In genomic region chr3:57942366-57942765, GRCh38 we compare ENCODE assay signal across 22 cellular contexts.
"Had no signal": no experiment of that assay in that cellular context is flagged by ENCODE, and none has a peak within 500 bp of the region (broad histone marks: within the 10 kb centered on the region; RNA-seq: fewer than 3 reads in every experiment).

No MANE protein-coding gene starts in this region.

- DNase-seq: activated CD4-positive, alpha-beta memory T cell treated with anti-CD3 and anti-CD28 coated beads, Interleukin-2, amount 10 ng/mL, durations not matched to agents 7 days and 5 days; activated CD4-positive, alpha-beta T cell treated with anti-CD3 and anti-CD28 coated beads, Interleukin-2, amount 10 ng/mL, durations not matched to agents 24 days and 14 days; activated gamma-delta T cell; activated naive CD4-positive, alpha-beta T cell treated with anti-CD3 and anti-CD28 coated beads, Interleukin-2, amount 10 ng/mL, durations not matched to agents 7 days and 5 days; activated naive CD8-positive, alpha-beta T cell treated with anti-CD3 and anti-CD28 coated beads, Interleukin-2, amount 10 ng/mL, durations not matched to agents 7 days and 5 days; activated T-cell treated with anti-CD3 and anti-CD28 coated beads, Interleukin-2, amount 50 U/mL, for 24 hours; effector CD4-positive, alpha-beta T cell; hippocampal formation; mesenchymal stem cell; natural killer cell; right lobe of liver; stimulated activated CD4-positive, alpha-beta T cell treated with anti-CD3 and anti-CD28 coated beads, Interleukin-4, amount 100 ng/mL, for 24 hours; WERI-Rb-1 had no signal

- H3K4me1 Mint-ChIP-seq: activated CD4-positive, alpha-beta memory T cell treated with anti-CD3 and anti-CD28 coated beads, Interleukin-2, amount 10 ng/mL, durations not matched to agents 7 days and 5 days; activated CD4-positive, alpha-beta T cell treated with anti-CD3 and anti-CD28 coated beads, Interleukin-2, amount 10 ng/mL, durations not matched to agents 24 days and 14 days; activated naive CD4-positive, alpha-beta T cell treated with anti-CD3 and anti-CD28 coated beads, Interleukin-2, amount 10 ng/mL, durations not matched to agents 7 days and 5 days; activated naive CD8-positive, alpha-beta T cell treated with anti-CD3 and anti-CD28 coated beads, Interleukin-2, amount 10 ng/mL, durations not matched to agents 7 days and 5 days; central memory CD8-positive, alpha-beta T cell; natural killer cell; stimulated activated effector memory CD8-positive, alpha-beta T cell treated with anti-CD3 and anti-CD28 coated beads, Interleukin-12 subunit alpha, Interleukin-12 subunit beta, amount 100 ng/mL, for 72 hours had no signal

- H3K27me3 Mint-ChIP-seq: activated CD4-positive, alpha-beta memory T cell treated with anti-CD3 and anti-CD28 coated beads, Interleukin-2, amount 10 ng/mL, durations not matched to agents 7 days and 5 days; activated CD4-positive, alpha-beta T cell treated with anti-CD3 and anti-CD28 coated beads, Interleukin-2, amount 10 ng/mL, durations not matched to agents 24 days and 14 days; activated naive CD8-positive, alpha-beta T cell treated with anti-CD3 and anti-CD28 coated beads, Interleukin-2, amount 10 ng/mL, durations not matched to agents 7 days and 5 days; activated T-cell treated with anti-CD3 and anti-CD28 coated beads, Interleukin-2, amount 50 U/mL, for 24 hours; dendritic cell treated with granulocyte-macrophage colony-stimulating factor and Interleukin-4, amounts not matched to agents 40 ng/mL and 50 ng/mL, for 4 days; stimulated activated naive CD8-positive, alpha-beta T cell treated with anti-CD3 and anti-CD28 coated beads, Interleukin-15, Interleukin-2, amounts not matched to agents 100 ng/mL and 50 ng/mL, for 24 hours had no signal

- H3K4me1 ChIP-seq: lower lobe of right lung, right lobe of liver had no signal

- H3K9me3 ChIP-seq: breast epithelium, gastroesophageal sphincter, lower lobe of right lung, right lobe of liver had no signal

- H3K27me3 ChIP-seq: breast epithelium, gastroesophageal sphincter, right lobe of liver had no signal

- H3K4me3 Mint-ChIP-seq: activated CD4-positive, alpha-beta memory T cell treated with anti-CD3 and anti-CD28 coated beads, Interleukin-2, amount 10 ng/mL, durations not matched to agents 7 days and 5 days; activated CD4-positive, alpha-beta T cell treated with anti-CD3 and anti-CD28 coated beads, Interleukin-2, amount 10 ng/mL, durations not matched to agents 24 days and 14 days; activated naive CD4-positive, alpha-beta T cell treated with anti-CD3 and anti-CD28 coated beads, Interleukin-2, amount 10 ng/mL, durations not matched to agents 7 days and 5 days; activated naive CD8-positive, alpha-beta T cell treated with anti-CD3 and anti-CD28 coated beads, Interleukin-2, amount 10 ng/mL, durations not matched to agents 7 days and 5 days; activated T-cell treated with anti-CD3 and anti-CD28 coated beads, Interleukin-2, amount 50 U/mL, for 24 hours; central memory CD8-positive, alpha-beta T cell; dendritic cell treated with granulocyte-macrophage colony-stimulating factor and Interleukin-4, amounts not matched to agents 40 ng/mL and 50 ng/mL, for 4 days; natural killer cell; stimulated activated effector memory CD8-positive, alpha-beta T cell treated with anti-CD3 and anti-CD28 coated beads, Interleukin-12 subunit alpha, Interleukin-12 subunit beta, amount 100 ng/mL, for 72 hours; stimulated activated naive CD8-positive, alpha-beta T cell treated with anti-CD3 and anti-CD28 coated beads, Interleukin-15, Interleukin-2, amounts not matched to agents 100 ng/mL and 50 ng/mL, for 24 hours had no signal

- H3K27ac Mint-ChIP-seq: activated CD4-positive, alpha-beta memory T cell treated with anti-CD3 and anti-CD28 coated beads, Interleukin-2, amount 10 ng/mL, durations not matched to agents 7 days and 5 days; activated CD4-positive, alpha-beta T cell treated with anti-CD3 and anti-CD28 coated beads, Interleukin-2, amount 10 ng/mL, durations not matched to agents 24 days and 14 days; activated naive CD4-positive, alpha-beta T cell treated with anti-CD3 and anti-CD28 coated beads, Interleukin-2, amount 10 ng/mL, durations not matched to agents 7 days and 5 days; activated naive CD8-positive, alpha-beta T cell treated with anti-CD3 and anti-CD28 coated beads, Interleukin-2, amount 10 ng/mL, durations not matched to agents 7 days and 5 days; activated T-cell treated with anti-CD3 and anti-CD28 coated beads, Interleukin-2, amount 50 U/mL, for 24 hours; dendritic cell treated with granulocyte-macrophage colony-stimulating factor and Interleukin-4, amounts not matched to agents 40 ng/mL and 50 ng/mL, for 4 days; natural killer cell; stimulated activated effector memory CD8-positive, alpha-beta T cell treated with anti-CD3 and anti-CD28 coated beads, Interleukin-12 subunit alpha, Interleukin-12 subunit beta, amount 100 ng/mL, for 72 hours; stimulated activated naive CD8-positive, alpha-beta T cell treated with anti-CD3 and anti-CD28 coated beads, Interleukin-15, Interleukin-2, amounts not matched to agents 100 ng/mL and 50 ng/mL, for 24 hours had no signal

- ATAC-seq: activated CD4-positive, CD25-positive, alpha-beta regulatory T cell treated with anti-CD3 and anti-CD28 coated beads, Interleukin-2, amount 50 U/mL, for 24 hours; natural killer cell; stimulated activated effector memory CD8-positive, alpha-beta T cell treated with anti-CD3 and anti-CD28 coated beads, Interleukin-12 subunit alpha, Interleukin-12 subunit beta, amount 100 ng/mL, for 72 hours had no signal

- H3K4me3 ChIP-seq: breast epithelium, gastroesophageal sphincter, lower lobe of right lung, right lobe of liver, SK-N-MC had no signal

- H3K36me3 Mint-ChIP-seq: activated naive CD4-positive, alpha-beta T cell treated with anti-CD3 and anti-CD28 coated beads, Interleukin-2, amount 10 ng/mL, durations not matched to agents 7 days and 5 days; natural killer cell had no signal

- H3K27ac ChIP-seq: lower lobe of right lung, right lobe of liver, SK-N-MC, WERI-Rb-1 had no signal

- H3K9me3 Mint-ChIP-seq: activated CD4-positive, alpha-beta T cell treated with anti-CD3 and anti-CD28 coated beads, Interleukin-2, amount 10 ng/mL, durations not matched to agents 24 days and 14 days; activated naive CD8-positive, alpha-beta T cell treated with anti-CD3 and anti-CD28 coated beads, Interleukin-2, amount 10 ng/mL, durations not matched to agents 7 days and 5 days; dendritic cell treated with granulocyte-macrophage colony-stimulating factor and Interleukin-4, amounts not matched to agents 40 ng/mL and 50 ng/mL, for 4 days; natural killer cell; stimulated activated effector memory CD8-positive, alpha-beta T cell treated with anti-CD3 and anti-CD28 coated beads, Interleukin-12 subunit alpha, Interleukin-12 subunit beta, amount 100 ng/mL, for 72 hours; stimulated activated naive CD8-positive, alpha-beta T cell treated with anti-CD3 and anti-CD28 coated beads, Interleukin-15, Interleukin-2, amounts not matched to agents 100 ng/mL and 50 ng/mL, for 24 hours had no signal

- H3K36me3 ChIP-seq: breast epithelium, gastroesophageal sphincter, lower lobe of right lung, right lobe of liver, WERI-Rb-1 had no signal
